1 cellular context compared by ENCODE assay signal in genomic region chr4:5685296-5685695, GRCh38.
TF ChIP-seq lines count a peak whose summit lies in the region.

No MANE protein-coding gene starts in this region.

TF ChIP-seq in K562, 482 proteins besides CTCF, POLR2A, EP300 and RAD21:
- TF ChIP-seq NRF1 (conservative IDR thresholded peaks at IDR 0.05 in 1 of 2, IDR thresholded peaks at IDR 0.05 in 1 of 2) (peak; percentile 46 to 54; a peak in 3 of 4 replicates), USF2 (CRISPR knock-in tag; IDR thresholded peaks at IDR 0.05) (peak; percentile 17; the same call in 1 of the 2 replicates), MTA1 (IDR thresholded peaks at IDR 0.05; ENCODE audit: borderline replicate concordance) (no peak)
TF ChIP-seq in K562: peak in this region for 2.
